ENCODE assay signal across 8 cellular contexts in genomic region chr20:34110025-34111013, GRCh38. TPM values are rescaled to one million over a fixed set of nuclear protein-coding genes. Genes with fewer than 3 reads are reported as not detected.
DNase-seq lines count a peak whose midpoint lies in the region; TF ChIP-seq lines count a peak whose summit lies in the region.

No MANE protein-coding gene starts in this region.

- peaks cover 3% of the 10 kb centered on the region for H3K36me3 ChIP-seq in GM06990 (ENCODE audit: control insufficient read depth, insufficient read depth, low read length)
- peaks cover 2% of the 10 kb centered on the region for H3K36me3 ChIP-seq in neutrophil

- peak overlapping the region; percentile 90 for H3K27ac ChIP-seq in neutrophil

- H3K4me1 ChIP-seq in neutrophil (ENCODE audit: control insufficient read depth in 1 of 2, insufficient read depth in 1 of 2, low read depth in 1 of 2, low read length in 1 of 2): peaks cover 25 to 30% of the 10 kb centered on the region in 2 experiments

- peaks cover 21% of the 10 kb centered on the region for H3K36me3 Mint-ChIP-seq in endothelial cell (ENCODE audit: low read depth, unreplicated experiment)

- TF ChIP-seq CTCF in GM06990 (IDR thresholded peaks at IDR 0.05; ENCODE audit: insufficient read depth, low read length, poor library complexity, severe bottlenecking) (no peak), endothelial cell (IDR thresholded peaks at IDR 0.05; ENCODE audit: unreplicated experiment) (no peak), neutrophil (IDR thresholded peaks at IDR 0.05) (no peak)

- H3K9me3 Mint-ChIP-seq in endothelial cell (ENCODE audit: unreplicated experiment): no peaks in the 10 kb centered on the region

- peak overlapping the region; percentile 99 for H3K4me3 Mint-ChIP-seq in endothelial cell (ENCODE audit: unreplicated experiment)

- no peaks in the 10 kb centered on the region for H3K9me3 ChIP-seq in neutrophil

- H3K27me3 ChIP-seq in GM06990 (replicated peaks; ENCODE audit: control insufficient read depth, insufficient read depth, low read length): no peaks in the 10 kb centered on the region
- no peaks in the 10 kb centered on the region for H3K27me3 ChIP-seq in neutrophil

- H3K4me3 ChIP-seq in GM06990 (replicated peaks; ENCODE audit: low read depth, low read length): peak overlapping the region; percentile 93
- peak overlapping the region; percentile 96 to 97 for H3K4me3 ChIP-seq in neutrophil (ENCODE audit: low read depth in 1 of 2, low read length in 1 of 2)

- peak overlapping the region; percentile 97 for H3K27ac Mint-ChIP-seq in endothelial cell (ENCODE audit: unreplicated experiment)

- H3K4me1 Mint-ChIP-seq in endothelial cell (ENCODE audit: unreplicated experiment): peaks cover 50% of the 10 kb centered on the region

- peaks cover 13% of the 10 kb centered on the region for H3K27me3 Mint-ChIP-seq in endothelial cell (ENCODE audit: unreplicated experiment)

- DNase-seq in GM06990 (ENCODE audit: extremely low read depth, insufficient read length) (peak; percentile 33), OCI-M1 (lab: John Stamatoyannopoulos, UW) (peak; percentile 67), endothelial cell (ENCODE audit: low spot score) (no peak), NCI-H446 treated with DMSO at 0.1 percent for 48 hours (lab: John Stamatoyannopoulos, UW) (no peak), putamen (ENCODE audit: low spot score) (no peak), DMS79 (lab: John Stamatoyannopoulos, UW) (no peak), Ammon's horn (ENCODE audit: low spot score) (no peak)

RNA-seq across cellular contexts. Expression of gene EIF2S2, which starts 1.7 kb away (rescaled TPM):
- 107 TPM for total RNA-seq in endothelial cell (ENCODE audit: unreplicated experiment)

Comparison
In these comparisons a context has a peak if more than half of its experiments do, and no peak if none do; other contexts are left out.
1. DNase-seq: peak in GM06990 (single experiment) and OCI-M1 (single experiment); none in endothelial cell (single experiment), NCI-H446 treated with DMSO at 0.1 percent for 48 hours (single experiment), putamen (single experiment), DMS79 (single experiment) and Ammon's horn (single experiment).